In genomic region chr18:34594243-34594642, GRCh38 we compare ENCODE assay signal across 1 cellular context.
TF ChIP-seq lines count a peak whose summit lies in the region.

No MANE protein-coding gene starts in this region.

TF ChIP-seq in H1, 55 proteins besides CTCF, POLR2A, EP300 and RAD21 (continued from another document):
- TF ChIP-seq MAX (IDR thresholded peaks at IDR 0.05) = no peak
